ENCODE assay signal across 31 cellular contexts in the genomic region with DNA sequence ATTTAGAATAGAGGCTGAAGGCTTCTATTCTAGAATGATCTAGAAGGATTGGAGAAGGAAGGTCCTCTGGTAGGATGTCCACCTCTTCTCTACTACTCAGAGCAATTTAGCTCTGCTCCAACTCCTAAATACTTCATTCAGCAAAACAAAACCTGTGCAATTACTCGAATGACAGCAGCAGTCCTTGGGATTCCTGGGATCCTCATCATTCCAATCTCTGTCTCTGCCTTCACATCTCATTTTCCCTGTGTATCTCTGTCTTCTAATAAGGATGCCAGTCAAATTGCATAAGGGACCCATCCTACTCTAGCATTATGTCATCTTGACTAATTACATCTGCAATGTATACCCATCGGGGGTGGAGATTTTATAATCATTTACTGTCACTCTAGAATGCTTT.
"Had no signal": no experiment of that assay in that cellular context is flagged by ENCODE, and none has a peak within 500 bp of the region (broad histone marks: within the 10 kb centered on the region; RNA-seq: fewer than 3 reads in every experiment).

No MANE protein-coding gene starts in this region.

- FAIRE-seq: pancreas had no signal

- H3K27ac Mint-ChIP-seq: naive thymus-derived CD8-positive, alpha-beta T cell; natural killer cell treated with Interleukin-12 subunit alpha and Interleukin-12 subunit beta and Interleukin-15 and Interleukin-18, amount 100 ng/mL, for 72 hours; nephron progenitor cell; stimulated activated memory B cell treated with anti-CD40 and anti-IgM and Interleukin-4, amounts not matched to agents 10 μg/mL and 1 μg/mL and 100 μg/mL, for 72 hours; stimulated activated naive CD8-positive, alpha-beta T cell treated with anti-CD3 and anti-CD28 coated beads, Interleukin-15, amount 100 ng/mL, for 72 hours; type B pancreatic cell had no signal

- H3K4me1 ChIP-seq: prostate gland, right lobe of liver, upper lobe of right lung, uterus had no signal

- H3K27me3 Mint-ChIP-seq: stimulated activated memory B cell treated with anti-CD40 and anti-IgM and Interleukin-4, amounts not matched to agents 10 μg/mL and 1 μg/mL and 100 μg/mL, for 72 hours; stimulated activated naive CD8-positive, alpha-beta T cell treated with anti-CD3 and anti-CD28 coated beads, Interleukin-15, amount 100 ng/mL, for 72 hours; type B pancreatic cell had no signal

- H3K36me3 ChIP-seq: neutrophil, pancreas, prostate gland, right lobe of liver, sigmoid colon, spleen, suprapubic skin, tibial artery, transverse colon, upper lobe of right lung, uterus had no signal

- ATAC-seq: naive thymus-derived CD8-positive, alpha-beta T cell; natural killer cell treated with Interleukin-12 subunit alpha and Interleukin-12 subunit beta and Interleukin-15 and Interleukin-18, amount 100 ng/mL, for 72 hours; pancreas; right cardiac atrium; right lobe of liver; stimulated activated memory B cell treated with anti-CD40 and anti-IgM and Interleukin-4, amounts not matched to agents 10 μg/mL and 1 μg/mL and 100 μg/mL, for 72 hours; stimulated activated naive CD8-positive, alpha-beta T cell treated with anti-CD3 and anti-CD28 coated beads, Interleukin-15, amount 100 ng/mL, for 72 hours; stimulated activated naive CD8-positive, alpha-beta T cell treated with anti-CD3 and anti-CD28 coated beads, Interleukin-15, Interleukin-2, amounts not matched to agents 100 U/mL and 50 U/mL, for 24 hours; upper lobe of right lung had no signal

- DNase-seq: naive thymus-derived CD8-positive, alpha-beta T cell; nephron progenitor cell; nucleus accumbens; pancreas; right cardiac atrium; right lobe of liver; sigmoid colon; spleen; stimulated activated CD4-positive, alpha-beta T cell treated with anti-CD3 and anti-CD28 coated beads, Interleukin-12 subunit alpha, Interleukin-12 subunit beta, amount 100 ng/mL, for 4 hours; stimulated activated CD4-positive, alpha-beta T cell treated with anti-CD3 and anti-CD28 coated beads, Interleukin-1b, Interleukin-23, amount 100 ng/mL, for 48 hours; stimulated activated CD4-positive, alpha-beta T cell treated with anti-CD3 and anti-CD28 coated beads, Interleukin-4, amount 100 ng/mL, for 1 hour; stimulated activated CD4-positive, alpha-beta T cell treated with anti-CD3 and anti-CD28 coated beads, Interleukin-4, amount 100 ng/mL, for 4 hours; stimulated activated CD8-positive, alpha-beta memory T cell treated with anti-CD3 and anti-CD28 coated beads, Interleukin-4, amount 100 ng/mL, for 48 hours; stimulated activated naive CD4-positive, alpha-beta T cell; stimulated activated naive CD8-positive, alpha-beta T cell treated with anti-CD3 and anti-CD28 coated beads, Interleukin-15, amount 100 ng/mL, for 72 hours; stimulated activated naive CD8-positive, alpha-beta T cell treated with anti-CD3 and anti-CD28 coated beads, Interleukin-15, Interleukin-2, amounts not matched to agents 100 U/mL and 50 U/mL, for 24 hours; substantia nigra; testis; tibial artery; transverse colon; upper lobe of right lung; uterus had no signal

- H3K27ac ChIP-seq: neutrophil, pancreas, prostate gland, right lobe of liver, sigmoid colon, skin epidermis, spleen, suprapubic skin, testis, tibial artery, transverse colon, upper lobe of right lung, uterus had no signal

- H3K36me3 Mint-ChIP-seq: naive thymus-derived CD8-positive, alpha-beta T cell; natural killer cell treated with Interleukin-12 subunit alpha and Interleukin-12 subunit beta and Interleukin-15 and Interleukin-18, amount 100 ng/mL, for 72 hours; stimulated activated memory B cell treated with anti-CD40 and anti-IgM and Interleukin-4, amounts not matched to agents 10 μg/mL and 1 μg/mL and 100 μg/mL, for 72 hours; type B pancreatic cell had no signal

- H3K4me2 ChIP-seq: smooth muscle cell had no signal

- H3K4me3 ChIP-seq: pancreas, prostate gland, right lobe of liver, sigmoid colon, skin epidermis, smooth muscle cell, spleen, suprapubic skin, testis, tibial artery, transverse colon, upper lobe of right lung, uterus had no signal

- H3K4me3 Mint-ChIP-seq: naive thymus-derived CD8-positive, alpha-beta T cell; natural killer cell treated with Interleukin-12 subunit alpha and Interleukin-12 subunit beta and Interleukin-15 and Interleukin-18, amount 100 ng/mL, for 72 hours; nephron progenitor cell; neural crest cell; stimulated activated memory B cell treated with anti-CD40 and anti-IgM and Interleukin-4, amounts not matched to agents 10 μg/mL and 1 μg/mL and 100 μg/mL, for 72 hours; stimulated activated naive CD8-positive, alpha-beta T cell treated with anti-CD3 and anti-CD28 coated beads, Interleukin-15, amount 100 ng/mL, for 72 hours; type B pancreatic cell had no signal

- H3K9me3 Mint-ChIP-seq: naive thymus-derived CD8-positive, alpha-beta T cell; natural killer cell treated with Interleukin-12 subunit alpha and Interleukin-12 subunit beta and Interleukin-15 and Interleukin-18, amount 100 ng/mL, for 72 hours; neural crest cell; stimulated activated memory B cell treated with anti-CD40 and anti-IgM and Interleukin-4, amounts not matched to agents 10 μg/mL and 1 μg/mL and 100 μg/mL, for 72 hours; stimulated activated naive CD8-positive, alpha-beta T cell treated with anti-CD3 and anti-CD28 coated beads, Interleukin-15, amount 100 ng/mL, for 72 hours; type B pancreatic cell had no signal

- H3K27me3 ChIP-seq: neutrophil, pancreas, right lobe of liver, sigmoid colon, spleen, suprapubic skin, testis, tibial artery, transverse colon, upper lobe of right lung, uterus had no signal
